Comparison of ENCODE assay signal across 8 cellular contexts in the genomic region with DNA sequence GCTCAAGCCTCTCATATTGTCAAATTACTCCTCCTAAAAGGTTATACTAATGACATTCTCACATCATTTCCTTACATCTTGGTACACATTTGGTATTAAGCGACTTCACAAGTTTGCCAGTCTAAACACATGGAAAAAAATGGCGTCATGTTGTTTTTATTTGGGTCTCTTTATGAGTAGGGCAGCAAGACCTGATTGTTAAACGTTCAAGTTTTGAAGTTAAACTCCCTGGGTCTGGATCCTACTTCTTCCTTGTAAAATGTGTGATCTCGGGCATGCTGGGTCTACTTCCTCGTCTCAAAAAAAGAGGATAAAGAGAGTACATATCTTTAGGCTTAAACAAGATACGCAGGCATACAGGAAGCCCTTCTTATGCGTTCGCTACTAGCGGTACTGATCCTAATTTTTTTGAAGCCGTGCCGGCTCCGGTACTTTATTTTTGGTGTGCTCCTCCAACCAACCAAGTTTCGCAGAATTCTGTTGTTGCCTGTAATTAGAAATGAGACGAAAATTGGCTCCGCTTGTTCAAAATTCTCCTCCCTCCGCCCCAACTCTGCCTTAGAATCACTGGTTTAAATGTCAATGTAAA. TPM values are rescaled to one million over a fixed set of nuclear protein-coding genes. Genes with fewer than 3 reads are reported as not detected.
DNase-seq lines count a peak whose midpoint lies in the region; ATAC-seq, FAIRE-seq and TF ChIP-seq lines count a peak whose summit lies in the region.

No MANE protein-coding gene starts in this region.

- H3K4me1 ChIP-seq in pancreas = peaks cover 12 to 16% (median 12%) of the 10 kb centered on the region in 3 donors

- H3K9ac ChIP-seq in SU-DHL-6 (ENCODE audit: low read length) = peak overlapping the region; percentile 77

- H3K27ac ChIP-seq in SU-DHL-6 (ENCODE audit: low read depth, low read length) = peak overlapping the region; percentile 76
- H3K27ac ChIP-seq in pancreas = peak overlapping the region; percentile 91 to 99 (median 96)

- WGBS in pancreas, 2 donors = 0% methylated on average over 16 of the region's 16 CpGs

- H3K4me2 ChIP-seq in SU-DHL-6 (ENCODE audit: low read depth, low read length, poor library complexity, severe bottlenecking) = peak overlapping the region; percentile 61

- DNase-seq in AG09309 (ENCODE audit: low read depth) = no peak
- DNase-seq in GM12892 (ENCODE audit: insufficient read length) = no peak
- peak; percentile 18 for DNase-seq in HK-2 (ENCODE audit: unreplicated experiment)
- peak; percentile 58 for DNase-seq in fibroblast of the aortic adventitia (ENCODE audit: low read depth)
- DNase-seq in pancreas = peak in 1 of 6 donors; percentile 38
- no peak for DNase-seq in NCI-H524 treated with DMSO at 0.1 percent for 48 hours (lab: John Stamatoyannopoulos, UW)
- DNase-seq in NCI-H2029 treated with DMSO at 0.1 percent for 48 hours (lab: John Stamatoyannopoulos, UW) = no peak

- H3K36me3 ChIP-seq in SU-DHL-6 (ENCODE audit: low read length) (no peaks in the 10 kb centered on the region), pancreas (no peaks in the 10 kb centered on the region)

- TF ChIP-seq CTCF in AG09309 (IDR thresholded peaks at IDR 0.05; ENCODE audit: control insufficient read depth, insufficient read depth, low read depth, low read length, missing control alignments) (no peak), SU-DHL-6 (IDR thresholded peaks at IDR 0.05; ENCODE audit: insufficient read depth, low read length, poor library complexity, severe bottlenecking) (no peak), fibroblast of the aortic adventitia (IDR thresholded peaks at IDR 0.05; ENCODE audit: insufficient read depth, low read length) (no peak), pancreas (IDR thresholded peaks at IDR 0.05) (no peak)

- intact Hi-C loops in pancreas (cut with DNase I) = no loop called here

- TF ChIP-seq POLR2A in GM12892 (IDR thresholded peaks at IDR 0.05; ENCODE audit: low read depth, low read length) = no peak

- H3K9me3 ChIP-seq in SU-DHL-6 (ENCODE audit: insufficient read depth, low read length) (no peaks in the 10 kb centered on the region), pancreas (no peaks in the 10 kb centered on the region)

- peaks cover 36% of the 10 kb centered on the region for H3K79me2 ChIP-seq in SU-DHL-6 (ENCODE audit: insufficient read depth, low read length)

- peak; percentile 65 for FAIRE-seq in GM12892 (lab: Jason Lieb, UNC)
- peak; percentile 26 for FAIRE-seq in pancreas (lab: Jason Lieb, UNC)

- no peaks in the 10 kb centered on the region for H4K20me1 ChIP-seq in SU-DHL-6 (ENCODE audit: low read depth, low read length)

- no peaks in the 10 kb centered on the region for H3K27me3 ChIP-seq in SU-DHL-6 (ENCODE audit: low read length)
- no peaks in the 10 kb centered on the region for H3K27me3 ChIP-seq in pancreas

- H3F3A ChIP-seq in SU-DHL-6 (ENCODE audit: insufficient read depth) = no peaks in the 10 kb centered on the region

- no peaks in the 10 kb centered on the region for H3K9me2 ChIP-seq in SU-DHL-6 (replicated peaks; ENCODE audit: insufficient read depth, low read length)

- H2AFZ ChIP-seq in SU-DHL-6 (ENCODE audit: low read depth, low read length, severe bottlenecking) = peak overlapping the region; percentile 91

- ATAC-seq in pancreas = peak; percentile 15 to 36 (median 20)

- H3K4me3 ChIP-seq in AG09309 (ENCODE audit: control insufficient read depth, low read depth, low read length) (peak overlapping the region; percentile 93), SU-DHL-6 (ENCODE audit: insufficient read depth, low read length, poor library complexity, severe bottlenecking) (peak overlapping the region; percentile 76), fibroblast of the aortic adventitia (ENCODE audit: low read depth, low read length) (peak overlapping the region; percentile 71), pancreas (peak overlapping the region; percentile 38 to 81 (median 72))

RNA-seq across cellular contexts. Expression of a gene that starts 0.6 kb away (rescaled TPM):
- 8.4 TPM for polyA plus RNA-seq in GM12892 (2012; ENCODE audit: missing spikeins)
- total RNA-seq in fibroblast of the aortic adventitia (ENCODE audit: low replicate concordance) (17.5 and 35.2 TPM in 2 replicates), pancreas (10 to 100 TPM in 5 of 6 donors, 1 to 10 TPM in 1; 8.3 to 13.4 (median 11.9) TPM)
- 1 to 10 TPM; 5.4 to 8.5 TPM for polyA plus RNA-seq in pancreas

RNA-seq across cellular contexts. Expression of a gene that starts 12.5 kb away (rescaled TPM):
- 0.68 TPM for polyA plus RNA-seq in GM12892 (2012; ENCODE audit: missing spikeins)
- total RNA-seq in fibroblast of the aortic adventitia (ENCODE audit: low replicate concordance) = 0.25 and 1.2 TPM in 2 replicates
- 10 to 100 TPM in 2 of 6 donors, 1 to 10 TPM in 4; 4.2 to 12.5 (median 8.3) TPM for total RNA-seq in pancreas
- polyA plus RNA-seq in pancreas = 1 to 10 TPM; 7.3 to 7.4 TPM

RNA-seq across cellular contexts. Expression of a gene that starts 16.7 kb away (rescaled TPM):
- 4.8 TPM for polyA plus RNA-seq in GM12892 (2012; ENCODE audit: missing spikeins)
- total RNA-seq in fibroblast of the aortic adventitia (ENCODE audit: low replicate concordance) (4.6 and 8.8 TPM in 2 replicates), pancreas (10 to 100 TPM in 1 of 6 donors, 1 to 10 TPM in 5; 6.5 to 11.5 (median 7.4) TPM)
- 1 to 10 TPM; 4.8 to 6.9 TPM for polyA plus RNA-seq in pancreas

Comparison
In these comparisons a context has a peak if more than half of its experiments do, and no peak if none do; other contexts are left out.
1. DNase-seq: peak in HK-2 (single experiment) and fibroblast of the aortic adventitia (single experiment); none in AG09309 (single experiment), GM12892 (single experiment), NCI-H524 treated with DMSO at 0.1 percent for 48 hours (single experiment) and NCI-H2029 treated with DMSO at 0.1 percent for 48 hours (single experiment).
2. Peak in every context shown above with its lines, with median percentiles within 50 percentile points of each other: H3K4me3 ChIP-seq.